In genomic region chr2:47076126-47076506, GRCh38 we compare ENCODE assay signal across 12 cellular contexts.
DNase-seq lines count a peak whose midpoint lies in the region; ATAC-seq, FAIRE-seq and TF ChIP-seq lines count a peak whose summit lies in the region.
"Had no signal": no experiment of that assay in that cellular context is flagged by ENCODE, and none has a peak within 500 bp of the region (broad histone marks: within the 10 kb centered on the region; RNA-seq: fewer than 3 reads in every experiment).

No MANE protein-coding gene starts in this region.

- no peak for TF ChIP-seq EP300 in esophagus muscularis mucosa (IDR thresholded peaks at IDR 0.05)

- DNase-seq in Right ventricle myocardium inferior (ENCODE audit: missing footprints) (peak; percentile 52), cardiac septum (ENCODE audit: low spot score) (no peak), esophagus muscularis mucosa (ENCODE audit: extremely low spot score) (no peak), pancreas (peak in 1 of 6 donors; percentile 36), aorta (no peak), lower leg skin (ENCODE audit: low spot score in 2 of 2) (no peak), AG08396 (ENCODE audit: low spot score) (no peak), testis (no peak)
- DNase-seq: NCI-H1105 had no signal

- intact Hi-C loops in Right ventricle myocardium inferior (cut with DNase I) (no loop called here), cardiac septum (cut with DNase I) (no loop called here), esophagus muscularis mucosa (cut with DNase I) (loop anchor here (5.0 to 10.0 kb wide), 3 partner anchors 84 to 196 kb away; partner anchors contain the start of gene MCFD2), pancreas (cut with DNase I) (no loop called here), aorta (cut with DNase I) (loop anchor here in 1 of 2 donors (1.0 kb wide), 1 partner anchor 91 kb away; no protein-coding TSS in a partner anchor), lower leg skin (cut with DNase I; ENCODE audit: low total_unique reads) (no loop called here), testis (cut with DNase I; ENCODE audit: low total_unique reads) (no loop called here)

- no peak for TF ChIP-seq CTCF in esophagus muscularis mucosa (IDR thresholded peaks at IDR 0.05)
- no peak for TF ChIP-seq CTCF in pancreas (IDR thresholded peaks at IDR 0.05)
- no peak for TF ChIP-seq CTCF in lower leg skin (IDR thresholded peaks at IDR 0.05)
- no peak for TF ChIP-seq CTCF in testis (IDR thresholded peaks at IDR 0.05)

- TF ChIP-seq POLR2A in esophagus muscularis mucosa (IDR thresholded peaks at IDR 0.05; ENCODE audit: low read depth) (no peak), lower leg skin (IDR thresholded peaks at IDR 0.05) (no peak), testis (IDR thresholded peaks at IDR 0.05) (no peak)

- no peak for ATAC-seq in Right ventricle myocardium inferior
- ATAC-seq in pancreas, result no peak
- no peak for ATAC-seq in aorta (ENCODE audit: low FRiP score)

- H3K27me3 ChIP-seq in esophagus muscularis mucosa (no peaks in the 10 kb centered on the region), pancreas (no peaks in the 10 kb centered on the region), aorta (ENCODE audit: control insufficient read depth in 1 of 2, insufficient read depth in 2 of 2, low read length in 1 of 2) (no peaks in the 10 kb centered on the region), testis (no peaks in the 10 kb centered on the region)

- H3K36me3 ChIP-seq in esophagus muscularis mucosa, result peaks cover 0 to 17% (median 14%) of the 10 kb centered on the region in 4 donors
- H3K36me3 ChIP-seq in pancreas, result no peaks in the 10 kb centered on the region
- no peaks in the 10 kb centered on the region for H3K36me3 ChIP-seq in aorta (ENCODE audit: control insufficient read depth in 1 of 2, insufficient read depth in 2 of 2, low read length in 1 of 2)
- H3K36me3 ChIP-seq in testis (ENCODE audit: low read depth, missing control alignments), result no peaks in the 10 kb centered on the region

- no peak overlapping the region for H3K4me3 ChIP-seq in esophagus muscularis mucosa
- no peak overlapping the region for H3K4me3 ChIP-seq in pancreas
- H3K4me3 ChIP-seq in aorta (ENCODE audit: low read length in 2 of 2), result no peak overlapping the region
- no peak overlapping the region for H3K4me3 ChIP-seq in lower leg skin (ENCODE audit: low read depth, poor library complexity, severe bottlenecking)
- H3K4me3 ChIP-seq in testis, result no peak overlapping the region

- H3K9me3 ChIP-seq in esophagus muscularis mucosa (no peaks in the 10 kb centered on the region), pancreas (no peaks in the 10 kb centered on the region), aorta (ENCODE audit: control insufficient read depth, low read length) (no peaks in the 10 kb centered on the region), testis (no peaks in the 10 kb centered on the region)

- H3K4me1 ChIP-seq in esophagus muscularis mucosa, result peaks cover 68 to 94% (median 86%) of the 10 kb centered on the region in 4 donors
- H3K4me1 ChIP-seq in pancreas, result peaks cover 5 to 21% (median 14%) of the 10 kb centered on the region in 3 donors
- peaks cover 2 to 6% of the 10 kb centered on the region in 2 donors for H3K4me1 ChIP-seq in aorta (ENCODE audit: control insufficient read depth in 1 of 2, insufficient read depth in 2 of 2, low read length in 2 of 2)
- H3K4me1 ChIP-seq in testis, result peaks cover 52% of the 10 kb centered on the region

- peak overlapping the region; percentile 87 to 91 (median 90) for H3K27ac ChIP-seq in esophagus muscularis mucosa (replicated peaks in 1 of 4)
- H3K27ac ChIP-seq in pancreas, result peak overlapping the region; percentile 33 to 62 (median 44)
- peak overlapping the region; percentile 50 to 89 for H3K27ac ChIP-seq in aorta (ENCODE audit: low read depth in 1 of 2, low read length in 2 of 2)
- no peak overlapping the region for H3K27ac ChIP-seq in testis
- H3K27ac ChIP-seq: parathyroid adenoma had no signal

- 89% methylated on average over 8 of the region's 8 CpGs for WGBS in esophagus muscularis mucosa
- 93 to 94% methylated on average over 7 to 8 of the region's 8 CpGs for WGBS in pancreas, 2 donors
- WGBS in aorta, 2 donors, result 92 to 93% methylated on average over 8 of the region's 8 CpGs
- WGBS in lower leg skin, 2 donors, result 95 to 96% methylated on average over 8 of the region's 8 CpGs
- WGBS in testis, 2 donors, result 91 to 93% methylated on average over 8 of the region's 8 CpGs

- no peak for FAIRE-seq in pancreas (lab: Jason Lieb, UNC)
- FAIRE-seq: A204.1, GM18507 had no signal

Comparison
In these comparisons a context has a peak if more than half of its experiments do, and no peak if none do; other contexts are left out.
1. H3K27ac ChIP-seq: peak in esophagus muscularis mucosa (4 of 4), pancreas (4 of 4) and aorta (2 of 2); none in testis (0 of 2).